In genomic region chr21:36319767-36320420, GRCh38 we compare ENCODE assay signal across 1 cellular context.
TF ChIP-seq lines count a peak whose summit lies in the region.

MORC3 (plus strand) TSS chr21:36320197; CDS start chr21:36320265, 68 bp downstream.

TF ChIP-seq in K562, 482 proteins besides CTCF, POLR2A, EP300 and RAD21 (continued from another document):
- TF ChIP-seq PHF8 (IDR thresholded peaks at IDR 0.05; ENCODE audit: borderline replicate concordance, low read length) (peak; percentile 70; the same call in 1 of the 2 replicates), ZNF695 (CRISPR knock-in tag; IDR thresholded peaks at IDR 0.05) (no peak), POLR2AphosphoS5 (IDR thresholded peaks at IDR 0.05; ENCODE audit: control insufficient read depth, insufficient read depth, low read depth, low read length) (peak; percentile 92), TBL1XR1 (IDR thresholded peaks at IDR 0.05; ENCODE audit: low read length in 2 of 2) (peak in 1 of 2 experiments; percentile 40; a peak in 2 of 4 replicates), ZNF347 (CRISPR knock-in tag; IDR thresholded peaks at IDR 0.05; ENCODE audit: low read depth) (no peak), NRF1 (conservative IDR thresholded peaks at IDR 0.05 in 1 of 2, IDR thresholded peaks at IDR 0.05 in 1 of 2) (peak; percentile 98), DIDO1 (tag; IDR thresholded peaks at IDR 0.05; ENCODE audit: low read depth) (no peak), CBX1 (IDR thresholded peaks at IDR 0.05; ENCODE audit: low read depth) (no peak), ZNF398 (CRISPR knock-in tag; IDR thresholded peaks at IDR 0.05) (no peak), ZNF644 (tag; IDR thresholded peaks at IDR 0.05; ENCODE audit: low read depth) (no peak), PML (IDR thresholded peaks at IDR 0.05; ENCODE audit: low read length) (peak; percentile 45), ZNF511 (CRISPR knock-in tag; IDR thresholded peaks at IDR 0.05) (no peak; the same call in 1 of the 2 replicates), FOXJ2 (tag; IDR thresholded peaks at IDR 0.05) (peak; percentile 36; the same call in 1 of the 2 replicates), RBM17 (IDR thresholded peaks at IDR 0.05; ENCODE audit: borderline replicate concordance, low read depth, low read length) (no peak), ZKSCAN1 (IDR thresholded peaks at IDR 0.05; ENCODE audit: low read depth, low read length) (peak; percentile 70; the same call in 1 of the 2 replicates), SIN3B (IDR thresholded peaks at IDR 0.05; ENCODE audit: low read depth) (no peak), TCF7L2 (IDR thresholded peaks at IDR 0.05; ENCODE audit: low read depth, low read length) (peak; percentile 52; the same call in 1 of the 2 replicates), CREB5 (CRISPR knock-in tag; IDR thresholded peaks at IDR 0.05) (no peak), PRMT5 (CRISPR knock-in tag; IDR thresholded peaks at IDR 0.05) (no peak), KLF1 (tag; IDR thresholded peaks at IDR 0.05) (peak; percentile 91), RREB1 (CRISPR knock-in tag; IDR thresholded peaks at IDR 0.05) (no peak), RBM15 (IDR thresholded peaks at IDR 0.05; ENCODE audit: insufficient read depth, low read length) (no peak), EWSR1 (IDR thresholded peaks at IDR 0.05; ENCODE audit: borderline replicate concordance, low read depth, partially characterized antibody) (no peak), ID3 (CRISPR knock-in tag; IDR thresholded peaks at IDR 0.05) (no peak), ID3 (tag; IDR thresholded peaks at IDR 0.05) (0 out of 2 replicates have a peak, but pooled peaks have one; percentile 33), ZHX1 (conservative IDR thresholded peaks at IDR 0.05; ENCODE audit: low read length) (peak; percentile 77; the same call in 1 of the 2 replicates), ESRRB (CRISPR knock-in tag; IDR thresholded peaks at IDR 0.05; ENCODE audit: borderline replicate concordance) (no peak), CUX1 (CRISPR knock-in tag; IDR thresholded peaks at IDR 0.05) (no peak), ZNF79 (CRISPR knock-in tag; IDR thresholded peaks at IDR 0.05; ENCODE audit: low read depth) (no peak)
